1 cellular context compared by ENCODE assay signal in the genomic region with DNA sequence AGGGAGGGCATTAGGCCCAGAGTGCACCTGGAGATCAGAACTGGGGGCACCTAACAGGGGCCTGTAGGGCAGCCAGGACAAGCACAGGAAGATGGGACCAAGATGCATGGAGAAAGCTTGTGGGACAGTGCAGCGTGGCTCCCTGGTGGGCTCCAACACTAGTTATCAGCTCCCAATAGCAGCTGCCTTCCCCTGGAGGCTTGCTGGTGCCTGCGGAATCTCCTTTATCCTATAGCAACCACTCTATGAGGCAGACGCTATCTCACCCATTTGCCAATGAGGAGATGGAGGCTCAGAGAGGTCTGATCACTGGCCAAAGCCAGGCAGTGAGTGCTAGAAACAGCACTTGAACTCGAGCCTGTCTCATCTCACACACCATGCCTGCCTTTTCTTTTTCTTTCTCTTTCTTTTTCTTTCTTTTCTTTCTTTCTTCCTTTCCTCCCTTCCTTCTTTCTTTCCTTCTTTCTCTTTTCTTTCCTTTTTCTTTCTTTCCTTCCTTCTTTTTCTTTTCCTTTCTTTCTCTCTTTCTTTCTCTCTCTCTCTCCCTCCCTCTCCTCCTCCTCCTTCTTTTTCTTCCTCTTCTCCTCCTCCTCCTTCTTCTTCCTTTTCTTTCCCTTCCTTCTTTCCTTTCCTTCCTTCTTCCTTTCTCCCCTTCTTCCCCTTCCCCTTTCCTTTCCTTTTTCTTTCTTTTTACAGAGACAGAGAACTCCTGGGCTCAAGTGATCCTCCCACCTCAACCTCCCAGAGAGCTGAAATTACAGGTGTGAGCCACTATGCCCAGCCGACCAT.
TF ChIP-seq lines count a peak whose summit lies in the region.

No MANE protein-coding gene starts in this region.

TF ChIP-seq in K562, 482 proteins besides CTCF, POLR2A, EP300 and RAD21:
- TF ChIP-seq, protein P1, sequence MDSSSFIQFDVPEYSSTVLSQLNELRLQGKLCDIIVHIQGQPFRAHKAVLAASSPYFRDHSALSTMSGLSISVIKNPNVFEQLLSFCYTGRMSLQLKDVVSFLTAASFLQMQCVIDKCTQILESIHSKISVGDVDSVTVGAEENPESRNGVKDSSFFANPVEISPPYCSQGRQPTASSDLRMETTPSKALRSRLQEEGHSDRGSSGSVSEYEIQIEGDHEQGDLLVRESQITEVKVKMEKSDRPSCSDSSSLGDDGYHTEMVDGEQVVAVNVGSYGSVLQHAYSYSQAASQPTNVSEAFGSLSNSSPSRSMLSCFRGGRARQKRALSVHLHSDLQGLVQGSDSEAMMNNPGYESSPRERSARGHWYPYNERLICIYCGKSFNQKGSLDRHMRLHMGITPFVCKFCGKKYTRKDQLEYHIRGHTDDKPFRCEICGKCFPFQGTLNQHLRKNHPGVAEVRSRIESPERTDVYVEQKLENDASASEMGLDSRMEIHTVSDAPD (CRISPR knock-in tag; IDR thresholded peaks at IDR 0.05): no peak
- TF ChIP-seq, protein P2, sequence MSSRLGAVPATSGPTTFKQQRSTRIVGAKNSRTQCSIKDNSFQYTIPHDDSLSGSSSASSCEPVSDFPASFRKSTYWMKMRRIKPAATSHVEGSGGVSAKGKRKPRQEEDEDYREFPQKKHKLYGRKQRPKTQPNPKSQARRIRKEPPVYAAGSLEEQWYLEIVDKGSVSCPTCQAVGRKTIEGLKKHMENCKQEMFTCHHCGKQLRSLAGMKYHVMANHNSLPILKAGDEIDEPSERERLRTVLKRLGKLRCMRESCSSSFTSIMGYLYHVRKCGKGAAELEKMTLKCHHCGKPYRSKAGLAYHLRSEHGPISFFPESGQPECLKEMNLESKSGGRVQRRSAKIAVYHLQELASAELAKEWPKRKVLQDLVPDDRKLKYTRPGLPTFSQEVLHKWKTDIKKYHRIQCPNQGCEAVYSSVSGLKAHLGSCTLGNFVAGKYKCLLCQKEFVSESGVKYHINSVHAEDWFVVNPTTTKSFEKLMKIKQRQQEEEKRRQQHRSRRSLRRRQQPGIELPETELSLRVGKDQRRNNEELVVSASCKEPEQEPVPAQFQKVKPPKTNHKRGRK (tag; IDR thresholded peaks at IDR 0.05): peak; percentile 96
